ENCODE assay signal across 9 cellular contexts in the genomic region with DNA sequence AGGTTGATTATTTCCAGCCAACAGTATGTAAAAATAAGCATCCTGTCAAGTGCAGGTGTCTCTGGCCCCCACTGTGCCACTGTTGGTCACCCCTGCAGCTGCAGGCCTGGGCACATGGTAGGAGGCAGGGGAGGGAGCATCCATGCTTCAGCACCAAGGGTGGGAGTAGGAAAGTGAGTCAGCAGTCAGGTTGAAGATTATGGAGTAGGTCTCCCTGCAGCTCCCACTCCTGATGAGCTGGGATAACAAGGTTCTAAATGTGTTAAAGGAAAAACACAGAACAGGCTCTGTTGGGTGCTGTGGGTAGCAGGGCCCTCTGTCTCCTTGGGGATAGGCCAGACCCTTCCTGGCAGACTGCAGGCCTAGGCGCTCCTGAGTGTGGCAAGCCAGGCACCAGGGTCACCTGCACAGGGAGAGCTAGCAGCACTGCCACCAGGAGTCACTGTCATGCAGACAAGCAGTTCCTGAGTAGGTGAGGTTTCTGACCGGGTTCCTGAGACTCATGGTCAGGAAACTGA. TPM values are rescaled to one million over a fixed set of nuclear protein-coding genes. Genes with fewer than 3 reads are reported as not detected.
DNase-seq lines count a peak whose midpoint lies in the region; ATAC-seq, FAIRE-seq and TF ChIP-seq lines count a peak whose summit lies in the region.
"Had no signal": no experiment of that assay in that cellular context is flagged by ENCODE, and none has a peak within 500 bp of the region (broad histone marks: within the 10 kb centered on the region; RNA-seq: fewer than 3 reads in every experiment).

No MANE protein-coding gene starts in this region.

- H3K4me3 Mint-ChIP-seq in naive thymus-derived CD4-positive, alpha-beta T cell: no peak overlapping the region

- SMC1A ChIA-PET in GM12878 (lab: Charles Lee; ENCODE audit: uncharacterized antibody, unreplicated experiment): interaction anchor here (0.7 to 3.6 kb wide), 5 partner anchors 13 to 190 kb away, joined by 3 to 16 read pairs (median 3); no protein-coding TSS in a partner anchor

- no peaks in the 10 kb centered on the region; the same call in 1 of the 2 replicates for H4K20me1 ChIP-seq in GM12878 (ENCODE audit: control insufficient read depth, insufficient read depth)

- peak; percentile 51 to 56 (median 55) for TF ChIP-seq CTCF in GM12878 (IDR thresholded peaks at IDR 0.05 in 2 of 3, conservative IDR thresholded peaks at IDR 0.05 in 1 of 3; ENCODE audit: control insufficient read depth in 2 of 3, extremely low read depth in 1 of 3, insufficient read depth in 1 of 3, low read depth in 3 of 3, low read length in 3 of 3)
- TF ChIP-seq CTCF in coronary artery (IDR thresholded peaks at IDR 0.05): no peak

- H3K9me3 Mint-ChIP-seq in naive thymus-derived CD4-positive, alpha-beta T cell: no peaks in the 10 kb centered on the region

- peak; percentile 65 for FAIRE-seq in GM12878 (lab: Jason Lieb, UNC)
- FAIRE-seq: astrocyte had no signal

- DNase-seq in COR-L47 (lab: John Stamatoyannopoulos, UW): peak; percentile 65
- no peak for DNase-seq in GM12878 (ENCODE audit: low read depth, low spot score)
- DNase-seq in naive thymus-derived CD4-positive, alpha-beta T cell: peak in 3 of 9 donors; percentile 8 to 14 (median 12)
- no peak for DNase-seq in coronary artery (ENCODE audit: low spot score)
- DNase-seq in NCI-H524 (lab: John Stamatoyannopoulos, UW): no peak

- no peak overlapping the region for H2AFZ ChIP-seq in GM12878 (ENCODE audit: control insufficient read depth, low read depth, low read length)

- H3K27me3 ChIP-seq in GM12878 (replicated peaks in 1 of 2; ENCODE audit: control insufficient read depth in 2 of 2, insufficient read depth in 2 of 2, low read length in 1 of 2): no peaks in the 10 kb centered on the region
- H3K27me3 ChIP-seq in naive thymus-derived CD4-positive, alpha-beta T cell (ENCODE audit: control insufficient read depth in 2 of 2, insufficient read depth in 2 of 2, low read length in 2 of 2): no peaks in the 10 kb centered on the region

- TF ChIP-seq RAD21 in Ishikawa (IDR thresholded peaks at IDR 0.05; ENCODE audit: low read depth): 0 out of 2 replicates have a peak, but pooled peaks have one; percentile 19
- TF ChIP-seq RAD21 in GM12878 (IDR thresholded peaks at IDR 0.05; ENCODE audit: insufficient read depth, low read depth, low read length): peak; percentile 68

- H3K9me3 ChIP-seq in GM12878 (replicated peaks; ENCODE audit: control insufficient read depth, insufficient read depth, low read length): no peaks in the 10 kb centered on the region
- H3K9me3 ChIP-seq in naive thymus-derived CD4-positive, alpha-beta T cell (ENCODE audit: control insufficient read depth in 2 of 3, low read length in 3 of 3): no peaks in the 10 kb centered on the region

- no peak overlapping the region for H3K27ac ChIP-seq in GM12878 (ENCODE audit: control insufficient read depth, insufficient read depth)
- H3K27ac ChIP-seq in naive thymus-derived CD4-positive, alpha-beta T cell (ENCODE audit: low read depth, low read length): no peak overlapping the region
- H3K27ac ChIP-seq in coronary artery: no peak overlapping the region

- intact Hi-C loops in GM12878 (cut with micrococcal nuclease; ENCODE audit: unreplicated experiment): loop anchor here (2.0 kb wide), 1 partner anchor 46 kb away; no protein-coding TSS in a partner anchor
- intact Hi-C loops in naive thymus-derived CD4-positive, alpha-beta T cell (cut with micrococcal nuclease): loop anchor here (1.0 to 2.0 kb wide), 3 partner anchors 46 to 134 kb away; no protein-coding TSS in a partner anchor

- TF ChIP-seq POLR2A in GM12878 (IDR thresholded peaks at IDR 0.05; ENCODE audit: low read depth, low read length): no peak

- H3K27ac Mint-ChIP-seq in naive thymus-derived CD4-positive, alpha-beta T cell: peak overlapping the region in 5 of 9 donors; percentile 36 to 86 (median 62)

- H3K4me3 ChIP-seq in GM12878: no peak overlapping the region
- H3K4me3 ChIP-seq in naive thymus-derived CD4-positive, alpha-beta T cell (ENCODE audit: low read length): no peak overlapping the region
- H3K4me3 ChIP-seq in coronary artery: no peak overlapping the region

- 50% methylated on average over 2 of the region's 2 CpGs for WGBS in GM12878 (ENCODE audit: insufficient coverage, insufficient replicate concordance, low lambda C conversion rate, missing lambda C conversion rate)

- POLR2A ChIA-PET in GM12878 (lab: Charles Lee): interaction anchor here (0.6 kb wide), 1 partner anchor 25 kb away, joined by 3 read pairs; no protein-coding TSS in a partner anchor
- POLR2A ChIA-PET in naive thymus-derived CD4-positive, alpha-beta T cell (lab: Charles Lee): no interaction called here

- CTCF ChIA-PET in GM12878 (lab: Yijun Ruan, JAX): interaction anchor here (0.6 to 1.8 kb wide), 9 partner anchors 9 to 302 kb away, joined by 3 to 8 read pairs (median 3); a partner anchor contains a TSS
- CTCF ChIA-PET in naive thymus-derived CD4-positive, alpha-beta T cell (lab: Charles Lee): interaction anchor here (1.3 kb wide), 1 partner anchor 134 kb away, joined by 3 read pairs; no protein-coding TSS in a partner anchor

- peak; percentile 57 for ATAC-seq in GM19328 (IDR thresholded peaks at IDR 0.05; ENCODE audit: unreplicated experiment)
- ATAC-seq in GM12878: peak; percentile 91
- ATAC-seq in naive thymus-derived CD4-positive, alpha-beta T cell: peak; percentile 34
- ATAC-seq in HG03135 (IDR thresholded peaks at IDR 0.05; ENCODE audit: unreplicated experiment): no peak

- peaks cover 6% of the 10 kb centered on the region for H3K4me1 ChIP-seq in GM12878 (ENCODE audit: control insufficient read depth, insufficient read depth, low read length)
- H3K4me1 ChIP-seq in naive thymus-derived CD4-positive, alpha-beta T cell (ENCODE audit: control insufficient read depth in 2 of 2, insufficient read depth in 2 of 2, low read length in 2 of 2): no peaks in the 10 kb centered on the region

- H3K79me2 ChIP-seq in GM12878 (ENCODE audit: control insufficient read depth, insufficient read depth, low read length): peaks cover 3% of the 10 kb centered on the region

- peaks cover 5 to 37% (median 17%) of the 10 kb centered on the region in 5 donors for H3K36me3 Mint-ChIP-seq in naive thymus-derived CD4-positive, alpha-beta T cell

- no TSS peak for BruUV-seq in GM12878 (replicated peaks; lab: Mats Ljungman, UMichigan)

- H3K27me3 Mint-ChIP-seq in naive thymus-derived CD4-positive, alpha-beta T cell: no peaks in the 10 kb centered on the region

- H3K4me1 Mint-ChIP-seq in naive thymus-derived CD4-positive, alpha-beta T cell: peaks cover 18 to 69% (median 60%) of the 10 kb centered on the region in 7 donors

- RAD21 ChIA-PET in GM12878 (lab: Charles Lee; ENCODE audit: unreplicated experiment): interaction anchor here (0.7 kb wide), 3 partner anchors 27 to 134 kb away, joined by 3 to 4 read pairs (median 3); no protein-coding TSS in a partner anchor

- no peak overlapping the region for H3K9ac ChIP-seq in GM12878 (ENCODE audit: control insufficient read depth, insufficient read depth, low read length)

- in situ Hi-C loops in GM12878 (cut with MboI): no loop called here

- peaks cover 5 to 11% of the 10 kb centered on the region in 2 experiments; a peak in 3 of 4 replicates for H3K36me3 ChIP-seq in GM12878 (ENCODE audit: control insufficient read depth in 2 of 2, insufficient read depth in 2 of 2, low read length in 1 of 2)
- peaks cover 0 to 28% (median 0%) of the 10 kb centered on the region in 3 experiments for H3K36me3 ChIP-seq in naive thymus-derived CD4-positive, alpha-beta T cell (ENCODE audit: control insufficient read depth in 2 of 3, insufficient read depth in 3 of 3, low read length in 3 of 3)

- no peak for TF ChIP-seq EP300 in Ishikawa (IDR thresholded peaks at IDR 0.05; ENCODE audit: borderline replicate concordance)
- no peak for TF ChIP-seq EP300 in GM12878 (IDR thresholded peaks at IDR 0.05; ENCODE audit: borderline replicate concordance in 1 of 2, control insufficient read depth in 1 of 2, low read depth in 2 of 2, low read length in 2 of 2)

- no peak overlapping the region for H3K4me2 ChIP-seq in GM12878 (ENCODE audit: control insufficient read depth, insufficient read depth)

TF ChIP-seq in Ishikawa, 13 proteins besides CTCF, POLR2A, EP300 and RAD21 (continues in another document):
- TF ChIP-seq CREB1 (IDR thresholded peaks at IDR 0.05; ENCODE audit: low read depth): no peak
- TF ChIP-seq TAF1 (IDR thresholded peaks at IDR 0.05; ENCODE audit: low read depth): no peak

TF ChIP-seq in GM12878, 131 proteins besides CTCF, POLR2A, EP300 and RAD21:
- TF ChIP-seq SMC3 (IDR thresholded peaks at IDR 0.05; ENCODE audit: borderline replicate concordance, low read length) (peak; percentile 56; the same call in 1 of the 2 replicates), PAX8 (IDR thresholded peaks at IDR 0.05) (no peak)

RNA-seq across cellular contexts. Expression of a gene that starts 59.3 kb away (rescaled TPM):
- 53.2 and 61.8 TPM in 2 replicates for total RNA-seq in GM12878 (2013; cell fraction: nucleolus; rRNA removed)
- total RNA-seq in GM12878 (2014; rRNA removed) (41.1 and 53.0 TPM in 2 replicates), GM12878 (2014; rRNA removed; fragmentation: Illumina TruSeq; extraction: Trizol) (29.1 and 35.4 TPM in 2 replicates), GM12878 (2021) (89.8 and 92.3 TPM in 2 replicates)
- polyA plus RNA-seq in GM12878 (2011; ENCODE audit: low read depth): 18.3 TPM
- polyA plus RNA-seq in GM12878 (2011; rRNA removed) (46.6 and 54.4 TPM in 2 replicates), GM12878 (2014; fragmentation: Illumina TruSeq; extraction: Trizol) (42.9 and 49.8 TPM in 2 replicates), GM12878 (2014; fragmentation: Nextera tagmentation; extraction: Ambion mirVana) (10 to 100 TPM; 25.0 to 30.7 TPM), GM12878 (2014; rRNA removed) (43.1 and 47.0 TPM in 2 replicates), GM12878 (2016; fragmentation: Nextera tagmentation; extraction: Ambion mirVana) (10 to 100 TPM; 75.2 to 77.4 TPM)
- polyA plus RNA-seq in GM12878 (2011; cell fraction: cytosol; rRNA removed): 68.6 and 84.4 TPM in 2 replicates
- 88.9 and 94.6 TPM in 2 replicates for polyA plus RNA-seq in GM12878 (2011; cell fraction: nucleus; rRNA removed)
- 33.3 and 42.2 TPM in 2 replicates for polyA plus RNA-seq in GM12878 (2012)
- polyA minus RNA-seq in GM12878 (2011; rRNA and poly(A)+ RNA removed): 105 and 108 TPM in 2 replicates
- 25.3 and 27.0 TPM in 2 replicates for polyA minus RNA-seq in GM12878 (2011; cell fraction: cytosol; rRNA and poly(A)+ RNA removed)
- 26.2 and 44.8 TPM in 2 replicates for polyA minus RNA-seq in GM12878 (2011; cell fraction: nucleus; rRNA and poly(A)+ RNA removed)
- total RNA-seq in naive thymus-derived CD4-positive, alpha-beta T cell: 100 to 1,000 TPM in 2 of 5 experiments, 10 to 100 TPM in 3; 79.4 to 117 (median 91.0) TPM
- polyA plus RNA-seq in naive thymus-derived CD4-positive, alpha-beta T cell: 10 to 100 TPM; 51.5 to 55.6 TPM
